2 cellular contexts compared by ENCODE assay signal in genomic region chr1:116990612-116991151, GRCh38.
TF ChIP-seq lines count a peak whose summit lies in the region.

No MANE protein-coding gene starts in this region.

TF ChIP-seq in IMR-90, 13 proteins besides CTCF, POLR2A, EP300 and RAD21 (continued from another document):
- TF ChIP-seq SMC3 (IDR thresholded peaks at IDR 0.05; ENCODE audit: low read depth, low read length) (no peak), USF2 (IDR thresholded peaks at IDR 0.05; ENCODE audit: low read depth, low read length) (no peak), RCOR1 (IDR thresholded peaks at IDR 0.05; ENCODE audit: insufficient replicate concordance, low read length) (no peak), MAZ (IDR thresholded peaks at IDR 0.05; ENCODE audit: borderline replicate concordance, low read depth, low read length) (no peak), ELK1 (IDR thresholded peaks at IDR 0.05; ENCODE audit: borderline replicate concordance, low read depth, low read length) (no peak), CEBPB (IDR thresholded peaks at IDR 0.05; ENCODE audit: low read depth, low read length) (no peak)

TF ChIP-seq in WTC11, 78 proteins besides CTCF, POLR2A, EP300 and RAD21 (continued from another document):
- no peak for TF ChIP-seq ZNF281 (CRISPR knock-in tag; IDR thresholded peaks at IDR 0.05)
- TF ChIP-seq IRF2 (CRISPR knock-in tag; IDR thresholded peaks at IDR 0.05; ENCODE audit: borderline replicate concordance, low read depth) = no peak
- TF ChIP-seq ZNF232 (CRISPR knock-in tag; IDR thresholded peaks at IDR 0.05) = no peak
- TF ChIP-seq ATF2 (CRISPR knock-in tag; IDR thresholded peaks at IDR 0.05; ENCODE audit: borderline replicate concordance, low read depth) = no peak
- TF ChIP-seq KAT7 (CRISPR knock-in tag; IDR thresholded peaks at IDR 0.05; ENCODE audit: borderline replicate concordance) = no peak
- no peak for TF ChIP-seq PRRX2 (CRISPR knock-in tag; IDR thresholded peaks at IDR 0.05)
TF ChIP-seq in WTC11: peak in this region for 0.
